Comparison of ENCODE assay signal across 15 cellular contexts in the genomic region with DNA sequence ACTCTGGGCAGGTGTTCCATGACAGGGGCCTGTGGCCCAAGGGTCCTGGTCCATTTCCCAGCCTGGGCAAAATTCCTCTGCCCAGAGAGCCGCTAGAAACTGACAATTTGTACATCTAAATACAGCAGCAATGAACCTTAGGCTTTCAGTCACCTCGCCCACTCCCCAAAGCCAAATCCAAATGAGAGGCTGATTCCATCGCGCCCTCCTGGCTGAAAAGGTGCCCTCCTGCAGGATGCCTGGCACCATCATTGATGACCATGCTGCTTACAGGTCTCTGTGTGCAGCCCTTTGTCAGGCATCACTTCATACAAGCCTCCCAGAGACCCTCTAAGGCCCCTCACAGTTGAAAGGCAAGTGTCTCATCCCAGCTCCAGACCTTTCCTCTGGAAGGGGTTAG.
DNase-seq lines count a peak whose midpoint lies in the region; ATAC-seq and TF ChIP-seq lines count a peak whose summit lies in the region.
"Had no signal": no experiment of that assay in that cellular context is flagged by ENCODE, and none has a peak within 500 bp of the region (broad histone marks: within the 10 kb centered on the region; RNA-seq: fewer than 3 reads in every experiment).

No MANE protein-coding gene starts in this region.

- DNase-seq in DND-41 (no peak), chondrocyte (ENCODE audit: low spot score) (peak; percentile 36), posterior vena cava (ENCODE audit: low spot score) (peak; percentile 31), transverse colon (peak; percentile 4), endothelial cell (ENCODE audit: low spot score) (no peak)
- DNase-seq: C1 segment of cervical spinal cord, Calu3, DMS 273 treated with DMSO at 0.1 percent for 48 hours, HCEC 1CT, HFFc6 had no signal

- H3K4me2 ChIP-seq in DND-41 (ENCODE audit: insufficient read depth, low read length), result no peak overlapping the region

- no peak for TF ChIP-seq EP300 in transverse colon (IDR thresholded peaks at IDR 0.05; ENCODE audit: low read depth)

- no peaks in the 10 kb centered on the region for H3K36me3 Mint-ChIP-seq in chondrocyte (ENCODE audit: low read depth)
- peaks cover 8% of the 10 kb centered on the region for H3K36me3 Mint-ChIP-seq in endothelial cell (ENCODE audit: low read depth, unreplicated experiment)

- intact Hi-C loops in posterior vena cava (cut with DNase I) (no loop called here), transverse colon (cut with DNase I; ENCODE audit: low total_unique reads) (no loop called here)

- WGBS in transverse colon (ENCODE audit: low coverage in 1 of 2), 2 donors, result 87% methylated on average over 4 of the region's 4 CpGs; no CpG with 5 or more reads in 1 of the 2 donors

- H3K4me3 ChIP-seq in DND-41 (ENCODE audit: low read depth in 1 of 2, low read length in 2 of 2) (no peak overlapping the region), transverse colon (no peak overlapping the region)

- H3K9me3 ChIP-seq in DND-41 (ENCODE audit: insufficient read depth, low read length, severe bottlenecking) (no peaks in the 10 kb centered on the region), transverse colon (no peaks in the 10 kb centered on the region)

- H3K79me2 ChIP-seq in DND-41 (ENCODE audit: insufficient read depth, low read length), result no peaks in the 10 kb centered on the region

- no peak for TF ChIP-seq POLR2A in transverse colon (IDR thresholded peaks at IDR 0.05)

- H3K9ac ChIP-seq in DND-41 (ENCODE audit: low read depth, low read length), result no peak overlapping the region

- in situ Hi-C loops in transverse colon (cut with MboI; ENCODE audit: low pct_ligation_motif_present in 1 of 4, low pct_unique_long_range_greater_than_20kb in 1 of 4, low sequenced_read_pairs in 3 of 4), result no loop called here

- H2AFZ ChIP-seq in DND-41 (ENCODE audit: low read depth, low read length), result no peak overlapping the region

- H3K4me1 ChIP-seq in DND-41 (ENCODE audit: insufficient read depth, low read length) (no peaks in the 10 kb centered on the region), transverse colon (peaks cover 5 to 18% (median 13%) of the 10 kb centered on the region in 4 donors)

- H3K36me3 ChIP-seq in DND-41 (ENCODE audit: insufficient read depth, low read length) (no peaks in the 10 kb centered on the region), transverse colon (no peaks in the 10 kb centered on the region)

- H3K4me3 Mint-ChIP-seq in chondrocyte (ENCODE audit: unreplicated experiment), result no peak overlapping the region
- no peak overlapping the region for H3K4me3 Mint-ChIP-seq in endothelial cell (ENCODE audit: unreplicated experiment)
- H3K4me3 Mint-ChIP-seq: B cell; CD4-positive, alpha-beta T cell; HFFc6 had no signal

- TF ChIP-seq CTCF in DND-41 (IDR thresholded peaks at IDR 0.05; ENCODE audit: borderline replicate concordance, extremely low read depth, low read length, poor library complexity, severe bottlenecking) (no peak), chondrocyte (IDR thresholded peaks at IDR 0.05) (no peak), transverse colon (IDR thresholded peaks at IDR 0.05) (no peak), endothelial cell (IDR thresholded peaks at IDR 0.05; ENCODE audit: unreplicated experiment) (no peak)

- ATAC-seq in DND-41 (ENCODE audit: insufficient read depth, low read depth), result no peak
- ATAC-seq in GM18519 (IDR thresholded peaks at IDR 0.05; ENCODE audit: low FRiP score, unreplicated experiment), result no peak
- no peak for ATAC-seq in HG02610 (IDR thresholded peaks at IDR 0.05; ENCODE audit: unreplicated experiment)

- no peaks in the 10 kb centered on the region for H4K20me1 ChIP-seq in DND-41 (ENCODE audit: insufficient read depth, low read length)

- H3K27me3 Mint-ChIP-seq in chondrocyte (ENCODE audit: low read depth) (peaks cover 2% of the 10 kb centered on the region), endothelial cell (ENCODE audit: unreplicated experiment) (no peaks in the 10 kb centered on the region)
- H3K27me3 Mint-ChIP-seq: CD4-positive, alpha-beta T cell had no signal

- H3K9me3 Mint-ChIP-seq in chondrocyte (ENCODE audit: low read depth), result peaks cover 3% of the 10 kb centered on the region
- H3K9me3 Mint-ChIP-seq in endothelial cell (ENCODE audit: unreplicated experiment), result no peaks in the 10 kb centered on the region
- H3K9me3 Mint-ChIP-seq: CD4-positive, alpha-beta T cell had no signal

- no peak overlapping the region for H3K27ac Mint-ChIP-seq in chondrocyte (ENCODE audit: unreplicated experiment)
- H3K27ac Mint-ChIP-seq in endothelial cell (ENCODE audit: unreplicated experiment), result no peak overlapping the region
- H3K27ac Mint-ChIP-seq: B cell; CD4-positive, alpha-beta T cell; HFFc6 had no signal

- no peaks in the 10 kb centered on the region for H3K27me3 ChIP-seq in DND-41 (ENCODE audit: insufficient read depth, low read length, poor library complexity)
- peaks cover 5% of the 10 kb centered on the region for H3K27me3 ChIP-seq in transverse colon

- H3K27ac ChIP-seq in DND-41 (ENCODE audit: low read length) (0 out of 2 replicates have a peak overlapping the region, but pooled peaks have one; percentile 23), transverse colon (no peak overlapping the region)
- H3K27ac ChIP-seq: HL-60 had no signal

- H3K4me1 Mint-ChIP-seq in chondrocyte (ENCODE audit: low read depth) (peaks cover 7% of the 10 kb centered on the region), endothelial cell (ENCODE audit: unreplicated experiment) (peaks cover 18% of the 10 kb centered on the region)

Comparison
In these comparisons a context has a peak if more than half of its experiments do, and no peak if none do; other contexts are left out.
1. DNase-seq: peak in chondrocyte (single experiment), posterior vena cava (single experiment) and transverse colon (single experiment); none in DND-41 (single experiment) and endothelial cell (single experiment).